13 cellular contexts compared by ENCODE assay signal in genomic region chr22:23859201-23859600, GRCh38. TPM values are rescaled to one million over a fixed set of nuclear protein-coding genes. Genes with fewer than 3 reads are reported as not detected.
DNase-seq lines count a peak whose midpoint lies in the region; ATAC-seq and TF ChIP-seq lines count a peak whose summit lies in the region.
"Had no signal": no experiment of that assay in that cellular context is flagged by ENCODE, and none has a peak within 500 bp of the region (broad histone marks: within the 10 kb centered on the region; RNA-seq: fewer than 3 reads in every experiment).

No MANE protein-coding gene starts in this region.

- no peak for DNase-seq in activated CD4-positive, alpha-beta T cell treated with anti-CD3 and anti-CD28 coated beads, Interleukin-2, amount 10 ng/mL, durations not matched to agents 24 days and 14 days
- no peak for DNase-seq in activated CD4-positive, alpha-beta T cell treated with anti-CD3 and anti-CD28 coated beads, Interleukin-2, amount 50 U/mL, for 4 hours
- DNase-seq in Karpas-422 = no peak
- no peak for DNase-seq in neural progenitor cell (ENCODE audit: low spot score)
- no peak for DNase-seq in stimulated activated naive CD4-positive, alpha-beta T cell treated with Interleukin-2 at 50 U/mL for 16 hours (lab: John Stamatoyannopoulos, UW)
- no peak for DNase-seq in stimulated activated CD4-positive, alpha-beta T cell treated with anti-CD3 and anti-CD28 coated beads, Interleukin-2, amount 100 ng/mL, for 24 hours
- DNase-seq: activated CD8-positive, alpha-beta memory T cell treated with anti-CD3 and anti-CD28 coated beads for 24 hours; left colon; NCI-H2081 treated with DMSO at 0.1 percent for 48 hours; upper lobe of left lung had no signal

- H2AFZ ChIP-seq in Karpas-422 (ENCODE audit: low read length) (no peak overlapping the region), neural progenitor cell (replicated peaks) (no peak overlapping the region)

- H3K36me3 Mint-ChIP-seq in activated CD4-positive, alpha-beta T cell treated with anti-CD3 and anti-CD28 coated beads, Interleukin-2, amount 10 ng/mL, durations not matched to agents 24 days and 14 days (ENCODE audit: low read depth) = no peaks in the 10 kb centered on the region
- H3K36me3 Mint-ChIP-seq in brain (peaks cover 18% of the 10 kb centered on the region), neural progenitor cell (peaks cover 10% of the 10 kb centered on the region)

- H3K4me3 Mint-ChIP-seq in activated CD4-positive, alpha-beta T cell treated with anti-CD3 and anti-CD28 coated beads, Interleukin-2, amount 10 ng/mL, durations not matched to agents 24 days and 14 days = peak overlapping the region; percentile 90
- H3K4me3 Mint-ChIP-seq in brain (peak overlapping the region; percentile 85 to 91 (median 88)), neural progenitor cell (peak overlapping the region; percentile 86)

- H4K20me1 ChIP-seq in Karpas-422 (ENCODE audit: insufficient read depth, low read depth, low read length) (no peaks in the 10 kb centered on the region), neural progenitor cell (ENCODE audit: low read depth) (no peaks in the 10 kb centered on the region)

- H3F3A ChIP-seq in neural progenitor cell (ENCODE audit: low read depth) = peaks cover 28% of the 10 kb centered on the region

- H3K9me3 ChIP-seq in Karpas-422 (ENCODE audit: low read length) = no peaks in the 10 kb centered on the region
- H3K9me3 ChIP-seq in neural progenitor cell (ENCODE audit: low read depth) = no peaks in the 10 kb centered on the region
- H3K9me3 ChIP-seq: A549, upper lobe of left lung had no signal

- H3K27ac Mint-ChIP-seq in activated CD4-positive, alpha-beta T cell treated with anti-CD3 and anti-CD28 coated beads, Interleukin-2, amount 10 ng/mL, durations not matched to agents 24 days and 14 days = no peak overlapping the region
- H3K27ac Mint-ChIP-seq in brain = peak overlapping the region; percentile 88 to 99 (median 97)
- H3K27ac Mint-ChIP-seq in neural progenitor cell = no peak overlapping the region

- peaks cover 24% of the 10 kb centered on the region for H3K4me1 Mint-ChIP-seq in activated CD4-positive, alpha-beta T cell treated with anti-CD3 and anti-CD28 coated beads, Interleukin-2, amount 10 ng/mL, durations not matched to agents 24 days and 14 days
- H3K4me1 Mint-ChIP-seq in brain (peaks cover 27% of the 10 kb centered on the region), neural progenitor cell (peaks cover 24% of the 10 kb centered on the region)

- H3K27ac ChIP-seq in Karpas-422 (ENCODE audit: low read length) = peak overlapping the region; percentile 91; the same call in 1 of the 2 replicates
- no peak overlapping the region for H3K27ac ChIP-seq in neural progenitor cell
- H3K27ac ChIP-seq: A549, upper lobe of left lung had no signal

- H3K79me2 ChIP-seq in Karpas-422 (ENCODE audit: low read length) = peaks cover 12% of the 10 kb centered on the region
- H3K79me2 ChIP-seq in neural progenitor cell (ENCODE audit: low read depth) = no peaks in the 10 kb centered on the region

- H3K9me2 ChIP-seq in Karpas-422 (replicated peaks; ENCODE audit: insufficient read depth, low read length) = no peaks in the 10 kb centered on the region

- intact Hi-C loops in activated CD4-positive, alpha-beta T cell treated with anti-CD3 and anti-CD28 coated beads, Interleukin-2, amount 10 ng/mL, durations not matched to agents 24 days and 14 days (cut with micrococcal nuclease) = loop anchor here (5.0 kb wide), 1 partner anchor 33 kb away; the partner anchor contains the start of gene MIF

- no peak for TF ChIP-seq CTCF in brain (conservative IDR thresholded peaks at IDR 0.05)
- TF ChIP-seq CTCF in neural progenitor cell (IDR thresholded peaks at IDR 0.05) = no peak

- H3K27me3 ChIP-seq in Karpas-422 (ENCODE audit: low read length) (no peaks in the 10 kb centered on the region), neural progenitor cell (peaks cover 6% of the 10 kb centered on the region)
- H3K27me3 ChIP-seq: upper lobe of left lung had no signal

- H3K4me2 ChIP-seq in Karpas-422 (ENCODE audit: low read depth, low read length, poor library complexity, severe bottlenecking) = peak overlapping the region; percentile 95
- peak overlapping the region; percentile 85 for H3K4me2 ChIP-seq in neural progenitor cell

- H3K4me3 ChIP-seq in Karpas-422 (ENCODE audit: low read length) (peak overlapping the region; percentile 85; the same call in 1 of the 2 replicates), neural progenitor cell (no peak overlapping the region)
- H3K4me3 ChIP-seq: A549 had no signal

- no peak for ATAC-seq in HG03354 (IDR thresholded peaks at IDR 0.05; ENCODE audit: poor library complexity, severe bottlenecking, unreplicated experiment)
- ATAC-seq: A549, left colon had no signal

- H3K9me3 Mint-ChIP-seq in activated CD4-positive, alpha-beta T cell treated with anti-CD3 and anti-CD28 coated beads, Interleukin-2, amount 10 ng/mL, durations not matched to agents 24 days and 14 days = no peaks in the 10 kb centered on the region
- H3K9me3 Mint-ChIP-seq in brain = peaks cover 0 to 6% (median 0%) of the 10 kb centered on the region in 5 experiments
- no peaks in the 10 kb centered on the region for H3K9me3 Mint-ChIP-seq in neural progenitor cell

- H3K36me3 ChIP-seq in Karpas-422 (ENCODE audit: insufficient read depth, low read length) (no peaks in the 10 kb centered on the region), neural progenitor cell (no peaks in the 10 kb centered on the region)
- H3K36me3 ChIP-seq: upper lobe of left lung had no signal

- H3K27me3 Mint-ChIP-seq in activated CD4-positive, alpha-beta T cell treated with anti-CD3 and anti-CD28 coated beads, Interleukin-2, amount 10 ng/mL, durations not matched to agents 24 days and 14 days = peaks cover 6% of the 10 kb centered on the region
- H3K27me3 Mint-ChIP-seq in brain = no peaks in the 10 kb centered on the region
- peaks cover 5% of the 10 kb centered on the region for H3K27me3 Mint-ChIP-seq in neural progenitor cell (ENCODE audit: insufficient read depth, low read depth)

- H3K4me1 ChIP-seq in Karpas-422 (ENCODE audit: low read length) = peaks cover 17% of the 10 kb centered on the region
- H3K4me1 ChIP-seq in neural progenitor cell = peaks cover 4% of the 10 kb centered on the region

- peak overlapping the region; percentile 95 for H3K9ac ChIP-seq in Karpas-422 (ENCODE audit: low read length)
- H3K9ac ChIP-seq in neural progenitor cell = no peak overlapping the region

RNA-seq across cellular contexts. Expression of gene SLC2A11, which starts 1.5 kb away (rescaled TPM):
- 8.0 and 9.3 TPM in 2 replicates for total RNA-seq in activated CD4-positive, alpha-beta T cell treated with anti-CD3 and anti-CD28 coated beads, Interleukin-2, amount 10 ng/mL, durations not matched to agents 24 days and 14 days
- total RNA-seq in Karpas-422 (2014; rRNA removed; shearing (Covaris generic); ENCODE audit: low replicate concordance) = 30.3 and 45.6 TPM in 2 replicates
- 21.1 TPM for polyA plus RNA-seq in brain (ENCODE audit: insufficient read depth, low read depth, low replicate concordance)
- total RNA-seq in neural progenitor cell (ENCODE audit: low replicate concordance) = 3.8 and 12.1 TPM in 2 replicates

RNA-seq across cellular contexts. Expression of gene DERL3, which starts 20.4 kb away (rescaled TPM):
- total RNA-seq in activated CD4-positive, alpha-beta T cell treated with anti-CD3 and anti-CD28 coated beads, Interleukin-2, amount 10 ng/mL, durations not matched to agents 24 days and 14 days = 13.4 and 14.8 TPM in 2 replicates
- total RNA-seq in Karpas-422 (2014; rRNA removed; shearing (Covaris generic); ENCODE audit: low replicate concordance) = 16.3 and 21.7 TPM in 2 replicates
- 3.1 TPM for polyA plus RNA-seq in brain (ENCODE audit: insufficient read depth, low read depth, low replicate concordance)
- 1.1 and 7.7 TPM in 2 replicates for total RNA-seq in neural progenitor cell (ENCODE audit: low replicate concordance)

RNA-seq across cellular contexts. Expression of gene MIF, which starts 35.0 kb away (rescaled TPM):
- total RNA-seq in activated CD4-positive, alpha-beta T cell treated with anti-CD3 and anti-CD28 coated beads, Interleukin-2, amount 10 ng/mL, durations not matched to agents 24 days and 14 days = 1,352 and 1,382 TPM in 2 replicates
- total RNA-seq in Karpas-422 (2014; rRNA removed; shearing (Covaris generic); ENCODE audit: low replicate concordance) = 1,081 and 1,189 TPM in 2 replicates
- polyA plus RNA-seq in brain (ENCODE audit: insufficient read depth, low read depth, low replicate concordance) = 583 TPM
- total RNA-seq in neural progenitor cell (ENCODE audit: low replicate concordance) = 132 and 552 TPM in 2 replicates

Comparison
In these comparisons a context has a peak if more than half of its experiments do, and no peak if none do; other contexts are left out.
1. H3K27ac Mint-ChIP-seq: peak in brain (5 of 5); none in activated CD4-positive, alpha-beta T cell treated with anti-CD3 and anti-CD28 coated beads, Interleukin-2, amount 10 ng/mL, durations not matched to agents 24 days and 14 days (single experiment) and neural progenitor cell (single experiment).
2. Peak in every context shown above with its lines, with median percentiles within 50 percentile points of each other: H3K4me3 Mint-ChIP-seq.